In genomic region chr2:130155956-130156623, GRCh38 we compare ENCODE assay signal across 9 cellular contexts. TPM values are rescaled to one million over a fixed set of nuclear protein-coding genes. Genes with fewer than 3 reads are reported as not detected.
DNase-seq lines count a peak whose midpoint lies in the region; ATAC-seq and TF ChIP-seq lines count a peak whose summit lies in the region.
"Not testable (repeated sequence)": the region's sequence is repeated elsewhere in the genome, so short reads cannot be mapped to it uniquely, and the experiment has no call there.
"Had no signal": no experiment of that assay in that cellular context is flagged by ENCODE, and none has a peak within 500 bp of the region (broad histone marks: within the 10 kb centered on the region; RNA-seq: fewer than 3 reads in every experiment).

No MANE protein-coding gene starts in this region.

- CTCF ChIA-PET in HEK293T (lab: Yijun Ruan, JAX), result not testable (repeated sequence)

- H3K4me1 Mint-ChIP-seq in stimulated activated naive B cell treated with anti-CD40 and anti-IgM and Interleukin-4, amounts not matched to agents 10 μg/mL and 1 μg/mL and 100 μg/mL, for 72 hours, result peaks cover 29 to 43% of the 10 kb centered on the region in 2 donors

- TF ChIP-seq CTCF in gastroesophageal sphincter (IDR thresholded peaks at IDR 0.05), result peak in 2 of 4 experiments; percentile 36 to 57

- not testable (repeated sequence) for H3K4me1 ChIP-seq in gastroesophageal sphincter

- not testable (repeated sequence) for H3K9me3 ChIP-seq in gastroesophageal sphincter

- H3K36me3 Mint-ChIP-seq in stimulated activated naive B cell treated with anti-CD40 and anti-IgM and Interleukin-4, amounts not matched to agents 10 μg/mL and 1 μg/mL and 100 μg/mL, for 72 hours, result peaks cover 52 to 68% of the 10 kb centered on the region in 2 donors

- not testable (repeated sequence) for H3K27ac ChIP-seq in gastroesophageal sphincter

- not testable (repeated sequence) for H3K4me3 ChIP-seq in gastroesophageal sphincter

- WGBS in gastroesophageal sphincter (ENCODE audit: low coverage in 1 of 2), 2 donors, result no CpG with 5 or more reads among the region's 16 CpGs

- not testable (repeated sequence) for TF ChIP-seq POLR2A in gastroesophageal sphincter (IDR thresholded peaks at IDR 0.05)

- H3K27me3 ChIP-seq in gastroesophageal sphincter, result not testable (repeated sequence)

- not testable (repeated sequence) for H3K4me3 Mint-ChIP-seq in stimulated activated naive B cell treated with anti-CD40 and anti-IgM and Interleukin-4, amounts not matched to agents 10 μg/mL and 1 μg/mL and 100 μg/mL, for 72 hours

- POLR2A ChIA-PET in HEK293T (lab: Yijun Ruan, JAX), result not testable (repeated sequence)

- peak; percentile 61 for DNase-seq in D341Med (ENCODE audit: low spot score)
- peak; percentile 38 for DNase-seq in HEK293T (ENCODE audit: extremely low spot score)
- peak; percentile 68 for DNase-seq in NCI-H2029 treated with DMSO at 0.1 percent for 48 hours (lab: John Stamatoyannopoulos, UW)
- peak; percentile 93 for DNase-seq in RPMI8226
- peak; percentile 85 for DNase-seq in astrocyte of the hippocampus (ENCODE audit: low read depth, low spot score)
- peak; percentile 58 for DNase-seq in medulla oblongata (ENCODE audit: extremely low spot score)
- not testable (repeated sequence) for DNase-seq in stimulated activated naive B cell treated with anti-CD40 and anti-IgM and Interleukin-4, amounts not matched to agents 10 μg/mL and 1 μg/mL and 100 μg/mL, for 72 hours

- not testable (repeated sequence) for H3K9me3 Mint-ChIP-seq in stimulated activated naive B cell treated with anti-CD40 and anti-IgM and Interleukin-4, amounts not matched to agents 10 μg/mL and 1 μg/mL and 100 μg/mL, for 72 hours

- not testable (repeated sequence) for H3K27me3 Mint-ChIP-seq in stimulated activated naive B cell treated with anti-CD40 and anti-IgM and Interleukin-4, amounts not matched to agents 10 μg/mL and 1 μg/mL and 100 μg/mL, for 72 hours

- H3K27ac Mint-ChIP-seq in stimulated activated naive B cell treated with anti-CD40 and anti-IgM and Interleukin-4, amounts not matched to agents 10 μg/mL and 1 μg/mL and 100 μg/mL, for 72 hours, result peak overlapping the region; percentile 83

- H3K36me3 ChIP-seq in gastroesophageal sphincter, result peaks cover 0 to 92% of the 10 kb centered on the region in 2 donors

- ATAC-seq in gastroesophageal sphincter, result peak; percentile 55
- ATAC-seq in stimulated activated naive B cell treated with anti-CD40 and anti-IgM and Interleukin-4, amounts not matched to agents 10 μg/mL and 1 μg/mL and 100 μg/mL, for 72 hours (replicated peaks), result not testable (repeated sequence)

- TF ChIP-seq EP300 in gastroesophageal sphincter (IDR thresholded peaks at IDR 0.05), result not testable (repeated sequence)

RNA-seq across cellular contexts. Expression of gene CCDC74B, which starts 11.2 kb away (rescaled TPM):
- total RNA-seq in gastroesophageal sphincter, result 1 to 10 TPM; 2.0 to 5.1 (median 4.3) TPM

RNA-seq across cellular contexts. Expression of gene SMPD4, which starts 25.3 kb away (rescaled TPM):
- total RNA-seq in gastroesophageal sphincter, result 10 to 100 TPM; 27.7 to 50.0 (median 37.0) TPM

RNA-seq across cellular contexts. Expression of gene MZT2B, which starts 26.0 kb away (rescaled TPM):
- total RNA-seq in gastroesophageal sphincter, result 100 to 1,000 TPM; 144 to 174 (median 154) TPM

RNA-seq across cellular contexts. Expression of gene POTEF, which starts 27.1 kb away (rescaled TPM):
- not detected for total RNA-seq in gastroesophageal sphincter
- total RNA-seq: suprapubic skin had no signal

RNA-seq across cellular contexts. Expression of gene TUBA3E, which starts 42.1 kb away (rescaled TPM):
- not detected for total RNA-seq in gastroesophageal sphincter
- total RNA-seq: suprapubic skin had no signal
